2 cellular contexts compared by ENCODE assay signal in the genomic region with DNA sequence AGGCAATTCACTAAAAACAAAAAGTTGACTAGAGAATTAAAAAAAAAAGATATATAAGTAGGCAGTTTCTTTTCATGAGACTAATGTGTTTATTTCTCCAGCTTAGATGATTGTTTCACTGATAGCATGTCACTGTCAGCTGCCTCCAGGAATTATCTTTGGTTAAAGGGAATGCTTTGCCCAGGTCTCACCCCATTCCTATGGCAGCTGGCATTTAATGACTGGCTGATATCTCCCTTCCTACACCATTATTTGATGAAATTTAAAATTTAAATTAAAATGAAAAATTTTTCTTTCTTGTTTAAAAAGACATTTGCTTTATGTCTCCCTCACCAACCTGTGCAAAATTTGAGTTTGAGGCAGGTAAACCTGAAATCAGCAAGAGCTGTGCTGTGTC.
TF ChIP-seq lines count a peak whose summit lies in the region.

No MANE protein-coding gene starts in this region.

TF ChIP-seq in SK-N-SH, 30 proteins besides CTCF, POLR2A, EP300 and RAD21:
- TF ChIP-seq SMC3 (IDR thresholded peaks at IDR 0.05; ENCODE audit: low read depth, low read length), result no peak
- no peak for TF ChIP-seq ZBTB33 (IDR thresholded peaks at IDR 0.05; ENCODE audit: borderline replicate concordance, low read depth)
- TF ChIP-seq REST (IDR thresholded peaks at IDR 0.05; ENCODE audit: low read depth, low read length), result no peak
- no peak for TF ChIP-seq TCF12 (IDR thresholded peaks at IDR 0.05)
- TF ChIP-seq SIN3A (IDR thresholded peaks at IDR 0.05; ENCODE audit: borderline replicate concordance, low read depth, low read length), result no peak
- no peak for TF ChIP-seq EZH2phosphoT487 (IDR thresholded peaks at IDR 0.05; ENCODE audit: borderline replicate concordance, low read depth)
- TF ChIP-seq, protein P1, sequence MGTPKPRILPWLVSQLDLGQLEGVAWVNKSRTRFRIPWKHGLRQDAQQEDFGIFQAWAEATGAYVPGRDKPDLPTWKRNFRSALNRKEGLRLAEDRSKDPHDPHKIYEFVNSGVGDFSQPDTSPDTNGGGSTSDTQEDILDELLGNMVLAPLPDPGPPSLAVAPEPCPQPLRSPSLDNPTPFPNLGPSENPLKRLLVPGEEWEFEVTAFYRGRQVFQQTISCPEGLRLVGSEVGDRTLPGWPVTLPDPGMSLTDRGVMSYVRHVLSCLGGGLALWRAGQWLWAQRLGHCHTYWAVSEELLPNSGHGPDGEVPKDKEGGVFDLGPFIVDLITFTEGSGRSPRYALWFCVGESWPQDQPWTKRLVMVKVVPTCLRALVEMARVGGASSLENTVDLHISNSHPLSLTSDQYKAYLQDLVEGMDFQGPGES (IDR thresholded peaks at IDR 0.05; ENCODE audit: low read depth, low read length), result no peak
- TF ChIP-seq NFIC (IDR thresholded peaks at IDR 0.05; ENCODE audit: borderline replicate concordance), result no peak
- no peak for TF ChIP-seq ELF1 (IDR thresholded peaks at IDR 0.05)
- no peak for TF ChIP-seq CHD2 (IDR thresholded peaks at IDR 0.05; ENCODE audit: low read length, partially characterized antibody)
- no peak for TF ChIP-seq NRF1 (IDR thresholded peaks at IDR 0.05; ENCODE audit: low read depth, low read length)
- no peak for TF ChIP-seq POLR2AphosphoS5 (IDR thresholded peaks at IDR 0.05; ENCODE audit: low read depth, low read length)
- TF ChIP-seq TEAD4 (IDR thresholded peaks at IDR 0.05; ENCODE audit: borderline replicate concordance, insufficient read depth), result no peak
- no peak for TF ChIP-seq GATA2 (CRISPR knock-in tag; IDR thresholded peaks at IDR 0.05)
- no peak for TF ChIP-seq FOSL2 (IDR thresholded peaks at IDR 0.05; ENCODE audit: borderline replicate concordance, low read depth)
- TF ChIP-seq TAF1 (IDR thresholded peaks at IDR 0.05; ENCODE audit: borderline replicate concordance, low read depth, low read length), result no peak

TF ChIP-seq in SK-N-SH treated with all-trans-retinoic acid at 6 μM for 48 hours, 23 proteins besides CTCF, POLR2A, EP300 and RAD21:
- TF ChIP-seq RARB (CRISPR knock-in tag; IDR thresholded peaks at IDR 0.05) (no peak), TSHZ2 (CRISPR knock-in tag; IDR thresholded peaks at IDR 0.05) (no peak), CSDC2 (CRISPR knock-in tag; IDR thresholded peaks at IDR 0.05) (no peak), CSRNP3 (CRISPR knock-in tag; IDR thresholded peaks at IDR 0.05) (no peak), BACH2 (CRISPR knock-in tag; IDR thresholded peaks at IDR 0.05; ENCODE audit: borderline replicate concordance) (no peak), ZFP3 (CRISPR knock-in tag; IDR thresholded peaks at IDR 0.05) (no peak)
- TF ChIP-seq, protein P2, sequence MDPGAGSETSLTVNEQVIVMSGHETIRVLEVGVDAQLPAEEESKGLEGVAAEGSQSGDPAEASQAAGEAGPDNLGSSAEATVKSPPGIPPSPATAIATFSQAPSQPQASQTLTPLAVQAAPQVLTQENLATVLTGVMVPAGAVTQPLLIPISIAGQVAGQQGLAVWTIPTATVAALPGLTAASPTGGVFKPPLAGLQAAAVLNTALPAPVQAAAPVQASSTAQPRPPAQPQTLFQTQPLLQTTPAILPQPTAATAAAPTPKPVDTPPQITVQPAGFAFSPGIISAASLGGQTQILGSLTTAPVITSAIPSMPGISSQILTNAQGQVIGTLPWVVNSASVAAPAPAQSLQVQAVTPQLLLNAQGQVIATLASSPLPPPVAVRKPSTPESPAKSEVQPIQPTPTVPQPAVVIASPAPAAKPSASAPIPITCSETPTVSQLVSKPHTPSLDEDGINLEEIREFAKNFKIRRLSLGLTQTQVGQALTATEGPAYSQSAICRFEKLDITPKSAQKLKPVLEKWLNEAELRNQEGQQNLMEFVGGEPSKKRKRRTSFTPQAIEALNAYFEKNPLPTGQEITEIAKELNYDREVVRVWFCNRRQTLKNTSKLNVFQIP (CRISPR knock-in tag; IDR thresholded peaks at IDR 0.05; ENCODE audit: borderline replicate concordance, low read depth), result no peak
- TF ChIP-seq, protein P3, sequence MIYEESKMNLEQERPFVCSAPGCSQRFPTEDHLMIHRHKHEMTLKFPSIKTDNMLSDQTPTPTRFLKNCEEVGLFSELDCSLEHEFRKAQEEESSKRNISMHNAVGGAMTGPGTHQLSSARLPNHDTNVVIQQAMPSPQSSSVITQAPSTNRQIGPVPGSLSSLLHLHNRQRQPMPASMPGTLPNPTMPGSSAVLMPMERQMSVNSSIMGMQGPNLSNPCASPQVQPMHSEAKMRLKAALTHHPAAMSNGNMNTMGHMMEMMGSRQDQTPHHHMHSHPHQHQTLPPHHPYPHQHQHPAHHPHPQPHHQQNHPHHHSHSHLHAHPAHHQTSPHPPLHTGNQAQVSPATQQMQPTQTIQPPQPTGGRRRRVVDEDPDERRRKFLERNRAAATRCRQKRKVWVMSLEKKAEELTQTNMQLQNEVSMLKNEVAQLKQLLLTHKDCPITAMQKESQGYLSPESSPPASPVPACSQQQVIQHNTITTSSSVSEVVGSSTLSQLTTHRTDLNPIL (CRISPR knock-in tag; IDR thresholded peaks at IDR 0.05; ENCODE audit: low read depth), result no peak
